In the genomic region with DNA sequence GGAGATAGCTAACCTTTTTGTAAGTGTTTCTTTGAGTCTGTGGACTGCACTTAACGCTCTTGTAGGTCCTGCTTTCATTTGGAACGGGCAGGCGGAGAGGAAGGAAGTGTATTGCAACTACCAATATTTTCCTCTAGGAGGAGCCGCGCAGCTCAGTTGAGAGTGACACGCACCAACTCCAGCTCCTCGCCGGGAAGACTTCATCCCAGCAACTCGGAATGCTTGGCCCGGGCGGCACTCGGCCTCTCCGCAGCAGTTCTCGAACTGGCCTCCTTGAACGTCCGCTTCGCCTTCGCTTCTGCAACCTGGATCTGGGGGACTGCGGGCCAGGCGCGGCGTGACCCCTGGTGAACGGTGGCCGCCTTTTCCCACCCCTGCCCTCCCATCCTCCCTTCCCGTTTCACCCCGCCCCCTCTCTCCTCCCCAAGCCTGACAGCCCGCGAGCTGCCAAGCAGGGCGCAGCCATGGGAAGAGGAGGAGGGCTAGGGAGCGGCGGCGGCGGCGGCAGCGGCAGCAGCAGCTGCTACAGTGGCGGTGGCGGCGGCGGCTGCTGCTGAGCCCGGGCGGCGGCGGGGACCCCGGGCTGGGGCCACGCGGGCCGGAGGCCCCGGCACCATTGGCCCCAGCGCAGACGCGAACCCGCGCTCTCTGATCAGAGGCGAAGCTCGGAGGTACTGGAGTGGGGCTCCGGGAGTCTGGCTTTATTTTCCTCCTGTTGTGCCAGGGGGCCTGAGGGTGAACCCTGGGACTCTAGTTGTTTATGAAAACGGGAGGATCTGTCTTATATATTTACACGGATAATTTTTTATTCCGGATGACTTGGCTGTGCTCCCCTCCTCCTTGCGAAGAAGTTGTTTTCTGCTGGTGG, we compare ENCODE assay signal across 8 cellular contexts. TPM values are rescaled to one million over a fixed set of nuclear protein-coding genes. Genes with fewer than 3 reads are reported as not detected.
DNase-seq lines count a peak whose midpoint lies in the region; TF ChIP-seq lines count a peak whose summit lies in the region.

TSS of gene GHR (plus strand) at position 155 of the 868 bp plus-strand sequence. CDS start 142,436 bp downstream, outside the sequence.

- peak within 1 kb of the TSS; percentile 70 to 80 for H3K27ac ChIP-seq in esophagus (ENCODE audit: low read depth in 2 of 2, low read length in 1 of 2)
- H3K27ac ChIP-seq in thymus (ENCODE audit: low read depth), result no peak within 1 kb of the TSS

- 2 to 4% methylated on average over 53 to 60 of the region's 60 CpGs for WGBS in esophagus, 2 donors
- 1% methylated on average over 60 of the region's 60 CpGs for WGBS in thymus

- TF ChIP-seq CTCF in HFF-Myc (IDR thresholded peaks at IDR 0.05; ENCODE audit: low read depth, low read length, missing control alignments), result peak; percentile 66

- H3K9me3 ChIP-seq in esophagus (ENCODE audit: control insufficient read depth in 2 of 2, insufficient read depth in 1 of 2, low read depth in 1 of 2, low read length in 1 of 2) (no peaks in the 10 kb centered on the region), thymus (ENCODE audit: control insufficient read depth) (no peaks in the 10 kb centered on the region)

- H3K4me3 ChIP-seq in HFF-Myc (replicated peaks; ENCODE audit: low read depth, low read length) (peak within 1 kb of the TSS; percentile 32), esophagus (ENCODE audit: low read depth in 1 of 2, low read length in 2 of 2) (peak within 1 kb of the TSS; percentile 56 to 70), thymus (ENCODE audit: low read length) (peak within 1 kb of the TSS; percentile 41)

- DNase-seq in activated CD4-positive, alpha-beta T cell treated with anti-CD3 and anti-CD28 coated beads for 48 hours, result peak; percentile 33
- DNase-seq in activated CD4-positive, alpha-beta T cell treated with anti-CD3 and anti-CD28 coated beads for 4 hours, result no peak
- peak; percentile 63 for DNase-seq in HFF-Myc (ENCODE audit: extremely low read depth, low read depth)
- peak; percentile 85 for DNase-seq in NCI-H1105 treated with DMSO at 0.1 percent for 48 hours (lab: John Stamatoyannopoulos, UW)
- DNase-seq in UCSD-AML1 (lab: John Stamatoyannopoulos, UW; ENCODE audit: unreplicated experiment), result peak; percentile 60
- no peak for DNase-seq in mesenteric fat pad (ENCODE audit: low spot score)

- H3K4me1 ChIP-seq in esophagus (ENCODE audit: control insufficient read depth in 2 of 2, insufficient read depth in 2 of 2, low read length in 1 of 2), result peaks cover 0 to 7% of the 10 kb centered on the region in 2 donors
- no peaks in the 10 kb centered on the region for H3K4me1 ChIP-seq in thymus (ENCODE audit: control insufficient read depth, insufficient read depth, low read length)

- no peaks in the 10 kb centered on the region for H3K36me3 ChIP-seq in esophagus (ENCODE audit: control insufficient read depth in 2 of 2, insufficient read depth in 2 of 2, low read length in 1 of 2)
- H3K36me3 ChIP-seq in thymus (ENCODE audit: control insufficient read depth, insufficient read depth), result no peaks in the 10 kb centered on the region

- H3K27me3 ChIP-seq in esophagus (ENCODE audit: control insufficient read depth in 1 of 2, insufficient read depth in 2 of 2, low read length in 2 of 2), result no peaks in the 10 kb centered on the region
- peaks cover 22% of the 10 kb centered on the region for H3K27me3 ChIP-seq in thymus (ENCODE audit: control insufficient read depth, insufficient read depth)

RNA-seq across cellular contexts. Expression of gene GHR, which starts in this region (rescaled TPM):
- polyA plus RNA-seq in esophagus (1 to 10 TPM; 1.2 to 1.6 TPM), thymus (4.5 TPM)
- total RNA-seq in mesenteric fat pad, result 145 TPM

Comparison
In these comparisons a context has a peak if more than half of its experiments do, and no peak if none do; other contexts are left out.
1. DNase-seq: peak in activated CD4-positive, alpha-beta T cell treated with anti-CD3 and anti-CD28 coated beads for 48 hours (single experiment), HFF-Myc (single experiment), NCI-H1105 treated with DMSO at 0.1 percent for 48 hours (single experiment) and UCSD-AML1 (single experiment); none in activated CD4-positive, alpha-beta T cell treated with anti-CD3 and anti-CD28 coated beads for 4 hours (0 of 2) and mesenteric fat pad (single experiment).
2. Peak in every context shown above with its lines, with median percentiles within 50 percentile points of each other: H3K4me3 ChIP-seq.